ENCODE assay signal across 6 cellular contexts in the genomic region with DNA sequence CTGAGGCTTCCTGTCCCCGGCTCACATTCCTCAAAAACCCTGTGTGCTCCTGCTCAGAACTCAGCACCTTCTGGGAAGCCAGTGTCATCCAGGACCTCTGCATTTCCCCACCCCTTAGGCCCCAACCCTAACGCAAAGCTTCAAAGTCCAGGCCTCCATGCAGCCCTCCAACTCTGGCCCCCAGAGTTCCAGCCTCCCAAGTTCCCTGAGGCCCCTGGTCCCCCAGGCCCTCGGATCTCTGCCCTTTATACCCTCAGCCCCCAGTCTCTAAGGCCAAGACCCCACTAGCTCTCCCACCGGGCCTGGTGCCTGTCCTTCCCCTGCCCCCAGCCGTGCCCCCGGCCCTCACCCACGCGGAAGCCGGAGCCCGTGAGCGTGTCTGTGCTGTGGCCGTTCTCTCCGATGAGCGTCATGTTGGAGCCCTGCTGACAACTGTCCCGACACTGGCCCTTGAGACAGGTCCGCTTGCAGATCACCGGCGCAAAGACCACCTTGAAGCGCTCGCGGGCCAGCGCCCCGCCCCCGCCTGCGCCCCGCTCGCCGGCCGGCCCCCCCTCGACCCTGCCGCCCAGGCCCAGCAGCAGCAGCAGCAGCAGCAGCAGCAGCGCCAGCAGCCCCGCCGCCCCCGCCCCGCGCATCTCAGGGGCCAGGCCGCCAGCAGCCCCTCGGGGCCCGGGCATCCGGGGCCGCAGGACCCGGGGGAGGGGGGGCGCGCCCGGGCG. TPM values are rescaled to one million over a fixed set of nuclear protein-coding genes. Genes with fewer than 3 reads are reported as not detected.
DNase-seq lines count a peak whose midpoint lies in the region; ATAC-seq and TF ChIP-seq lines count a peak whose summit lies in the region.

No MANE protein-coding gene starts in this region.

- H3K9me3 ChIP-seq in right cardiac atrium (ENCODE audit: control insufficient read depth, low read length) = no peaks in the 10 kb centered on the region

- H3K4me1 ChIP-seq in right cardiac atrium (ENCODE audit: control insufficient read depth, insufficient read depth, low read length) = peaks cover 12% of the 10 kb centered on the region

- peak overlapping the region; percentile 67 for H3K27ac ChIP-seq in right cardiac atrium (ENCODE audit: low read length)

- H3K27me3 Mint-ChIP-seq in activated CD4-positive, alpha-beta T cell treated with anti-CD3 and anti-CD28 coated beads, Interleukin-2, amount 10 ng/mL, durations not matched to agents 7 days and 5 days = no peaks in the 10 kb centered on the region
- H3K27me3 Mint-ChIP-seq in type B pancreatic cell = peaks cover 2% of the 10 kb centered on the region

- WGBS in right cardiac atrium = 1% methylated on average over 47 of the region's 47 CpGs

- intact Hi-C loops in right cardiac atrium (cut with DNase I) = no loop called here

- H3K4me1 Mint-ChIP-seq in activated CD4-positive, alpha-beta T cell treated with anti-CD3 and anti-CD28 coated beads, Interleukin-2, amount 10 ng/mL, durations not matched to agents 7 days and 5 days = peaks cover 60% of the 10 kb centered on the region
- H3K4me1 Mint-ChIP-seq in type B pancreatic cell (ENCODE audit: unreplicated experiment) = peaks cover 49% of the 10 kb centered on the region

- CTCF ChIA-PET in activated CD4-positive, alpha-beta T cell treated with anti-CD3 and anti-CD28 coated beads, Interleukin-2, amount 10 ng/mL, durations not matched to agents 7 days and 5 days (lab: Charles Lee) = interaction anchor here (0.6 to 1.7 kb wide), 6 partner anchors 10 to 1377 kb away, joined by 3 to 6 read pairs (median 4); a partner anchor contains a TSS

- TF ChIP-seq CTCF in type B pancreatic cell (conservative IDR thresholded peaks at IDR 0.05) = no peak

- H3K4me3 Mint-ChIP-seq in activated CD4-positive, alpha-beta T cell treated with anti-CD3 and anti-CD28 coated beads, Interleukin-2, amount 10 ng/mL, durations not matched to agents 7 days and 5 days = peak overlapping the region; percentile 76
- peak overlapping the region; percentile 86 for H3K4me3 Mint-ChIP-seq in type B pancreatic cell

- no peak for ATAC-seq in right cardiac atrium

- peak overlapping the region; percentile 91 for H3K27ac Mint-ChIP-seq in activated CD4-positive, alpha-beta T cell treated with anti-CD3 and anti-CD28 coated beads, Interleukin-2, amount 10 ng/mL, durations not matched to agents 7 days and 5 days
- peak overlapping the region; percentile 89 for H3K27ac Mint-ChIP-seq in type B pancreatic cell

- no peak for DNase-seq in activated CD4-positive, alpha-beta T cell treated with anti-CD3 and anti-CD28 coated beads, Interleukin-2, amount 10 ng/mL, durations not matched to agents 7 days and 5 days
- DNase-seq in activated CD4-positive, alpha-beta T cell treated with anti-CD3 and anti-CD28 coated beads, Interleukin-2, amount 50 U/mL, for 4 hours = no peak
- DNase-seq in right cardiac atrium (peak in 2 of 3 donors; percentile 75 to 82), type B pancreatic cell (ENCODE audit: extremely low spot score, unreplicated experiment) (no peak), AG08396 (ENCODE audit: low spot score) (no peak), A172 (ENCODE audit: low spot score) (no peak)

- no peaks in the 10 kb centered on the region for H3K9me3 Mint-ChIP-seq in activated CD4-positive, alpha-beta T cell treated with anti-CD3 and anti-CD28 coated beads, Interleukin-2, amount 10 ng/mL, durations not matched to agents 7 days and 5 days
- H3K9me3 Mint-ChIP-seq in type B pancreatic cell = no peaks in the 10 kb centered on the region

- POLR2A ChIA-PET in activated CD4-positive, alpha-beta T cell treated with anti-CD3 and anti-CD28 coated beads, Interleukin-2, amount 10 ng/mL, durations not matched to agents 7 days and 5 days (lab: Charles Lee) = no interaction called here

- H3K36me3 Mint-ChIP-seq in activated CD4-positive, alpha-beta T cell treated with anti-CD3 and anti-CD28 coated beads, Interleukin-2, amount 10 ng/mL, durations not matched to agents 7 days and 5 days (ENCODE audit: low read depth) = no peaks in the 10 kb centered on the region
- H3K36me3 Mint-ChIP-seq in type B pancreatic cell = peaks cover 2% of the 10 kb centered on the region

- H3K27me3 ChIP-seq in right cardiac atrium (ENCODE audit: control insufficient read depth, insufficient read depth) = no peaks in the 10 kb centered on the region

- peak overlapping the region; percentile 90 for H3K4me3 ChIP-seq in right cardiac atrium (ENCODE audit: low read length)

RNA-seq across cellular contexts. Expression of a gene that starts 0.7 kb away (rescaled TPM):
- total RNA-seq in activated CD4-positive, alpha-beta T cell treated with anti-CD3 and anti-CD28 coated beads, Interleukin-2, amount 10 ng/mL, durations not matched to agents 7 days and 5 days = 10 to 100 TPM; 80.2 to 92.5 TPM
- total RNA-seq in right cardiac atrium (100 to 1,000 TPM; 128 to 161 (median 140) TPM), type B pancreatic cell (ENCODE audit: low replicate concordance) (71.8 and 74.1 TPM in 2 replicates)
- polyA plus RNA-seq in right cardiac atrium = 60.2 TPM
- total RNA-seq in A172 (2014; rRNA removed; shearing (Covaris generic)) = 13.2 and 25.6 TPM in 2 replicates

RNA-seq across cellular contexts. Expression of a gene that starts 12.8 kb away (rescaled TPM):
- total RNA-seq in activated CD4-positive, alpha-beta T cell treated with anti-CD3 and anti-CD28 coated beads, Interleukin-2, amount 10 ng/mL, durations not matched to agents 7 days and 5 days = 10 to 100 TPM; 32.4 to 35.4 TPM
- 10 to 100 TPM; 32.6 to 35.3 (median 34.9) TPM for total RNA-seq in right cardiac atrium
- 56.8 TPM for polyA plus RNA-seq in right cardiac atrium
- total RNA-seq in type B pancreatic cell (ENCODE audit: low replicate concordance) = 32.2 and 33.9 TPM in 2 replicates
- total RNA-seq in A172 (2014; rRNA removed; shearing (Covaris generic)) = 46.9 and 57.0 TPM in 2 replicates

RNA-seq across cellular contexts. Expression of a gene that starts 14.9 kb away (rescaled TPM):
- total RNA-seq in activated CD4-positive, alpha-beta T cell treated with anti-CD3 and anti-CD28 coated beads, Interleukin-2, amount 10 ng/mL, durations not matched to agents 7 days and 5 days = 10 to 100 TPM; 34.1 to 42.1 TPM
- total RNA-seq in right cardiac atrium (10 to 100 TPM; 40.5 to 46.6 (median 45.9) TPM), type B pancreatic cell (ENCODE audit: low replicate concordance) (55.7 and 56.1 TPM in 2 replicates)
- 43.0 TPM for polyA plus RNA-seq in right cardiac atrium
- 39.2 and 62.8 TPM in 2 replicates for total RNA-seq in A172 (2014; rRNA removed; shearing (Covaris generic))

RNA-seq across cellular contexts. Expression of a gene that starts 18.4 kb away (rescaled TPM):
- total RNA-seq in activated CD4-positive, alpha-beta T cell treated with anti-CD3 and anti-CD28 coated beads, Interleukin-2, amount 10 ng/mL, durations not matched to agents 7 days and 5 days = 10 to 100 TPM; 69.2 to 96.7 TPM
- total RNA-seq in right cardiac atrium (10 to 100 TPM; 43.9 to 80.2 (median 48.2) TPM), type B pancreatic cell (ENCODE audit: low replicate concordance) (10.9 and 14.7 TPM in 2 replicates)
- 35.7 TPM for polyA plus RNA-seq in right cardiac atrium
- 50.1 and 83.3 TPM in 2 replicates for total RNA-seq in A172 (2014; rRNA removed; shearing (Covaris generic))

RNA-seq across cellular contexts. Expression of a gene that starts 32.6 kb away (rescaled TPM):
- total RNA-seq in activated CD4-positive, alpha-beta T cell treated with anti-CD3 and anti-CD28 coated beads, Interleukin-2, amount 10 ng/mL, durations not matched to agents 7 days and 5 days = 10 to 100 TPM; 59.1 to 62.1 TPM
- total RNA-seq in right cardiac atrium (10 to 100 TPM; 59.9 to 65.2 (median 62.8) TPM), type B pancreatic cell (ENCODE audit: low replicate concordance) (79.4 and 80.4 TPM in 2 replicates)
- 56.6 TPM for polyA plus RNA-seq in right cardiac atrium
- 65.6 and 70.6 TPM in 2 replicates for total RNA-seq in A172 (2014; rRNA removed; shearing (Covaris generic))

Comparison
In these comparisons a context has a peak if more than half of its experiments do, and no peak if none do; other contexts are left out.
1. DNase-seq: peak in right cardiac atrium (2 of 3); none in activated CD4-positive, alpha-beta T cell treated with anti-CD3 and anti-CD28 coated beads, Interleukin-2, amount 10 ng/mL, durations not matched to agents 7 days and 5 days (single experiment), activated CD4-positive, alpha-beta T cell treated with anti-CD3 and anti-CD28 coated beads, Interleukin-2, amount 50 U/mL, for 4 hours (0 of 2), type B pancreatic cell (single experiment), AG08396 (single experiment) and A172 (single experiment).